In the genomic region with DNA sequence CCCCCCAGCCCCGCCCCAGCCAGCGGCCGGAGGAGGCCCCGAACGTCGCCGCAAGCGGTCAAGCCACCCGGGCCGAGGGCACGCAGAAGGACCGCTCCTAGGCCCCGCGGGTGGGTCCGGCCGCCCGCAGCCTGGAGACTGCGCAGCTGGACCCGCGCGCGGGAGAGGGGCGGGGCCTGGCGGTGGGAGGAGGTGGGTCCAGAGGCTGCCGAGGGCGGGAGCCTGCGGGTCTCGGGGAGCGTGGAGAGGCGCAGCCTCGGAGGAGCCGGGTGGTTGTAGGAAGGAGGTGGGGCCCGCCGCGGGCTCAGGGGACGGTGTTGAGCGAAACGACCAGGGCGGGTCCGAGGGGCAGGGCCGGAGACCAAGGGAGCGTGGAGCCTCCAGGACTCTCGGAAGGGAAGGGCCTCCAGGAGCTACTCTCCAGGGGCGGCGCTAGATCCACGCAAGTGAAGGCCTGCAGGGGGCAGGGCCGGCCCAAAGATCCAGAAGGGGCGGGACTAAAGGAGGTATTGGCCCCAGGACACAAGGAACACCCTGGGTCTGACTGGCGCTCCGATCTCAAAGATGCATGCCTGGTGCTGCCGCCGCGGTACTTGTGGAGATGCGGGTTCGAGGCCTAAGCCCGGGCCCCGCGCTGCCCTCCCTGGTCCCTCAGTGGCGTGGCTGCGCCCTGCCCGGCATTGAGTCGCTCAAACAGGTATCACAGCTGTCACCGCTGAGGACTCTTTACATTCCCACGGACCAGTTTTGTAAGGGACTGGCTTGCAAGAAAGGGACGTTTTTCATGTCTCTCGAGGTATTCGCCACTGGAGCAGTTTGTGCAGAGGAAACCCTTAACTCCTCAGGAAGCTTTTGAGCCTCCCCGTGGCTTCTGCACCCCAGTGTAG, we compare ENCODE assay signal across 8 cellular contexts.
DNase-seq lines count a peak whose midpoint lies in the region; ATAC-seq lines count a peak whose summit lies in the region.

No MANE protein-coding gene starts in this region.

- peak overlapping the region; percentile 84 for H3K4me3 ChIP-seq in ACC112 (ENCODE audit: low read depth, low read length)

- H3K36me3 ChIP-seq in ACC112 (ENCODE audit: insufficient read depth, low read length): no peaks in the 10 kb centered on the region

- no peaks in the 10 kb centered on the region for H3K27me3 ChIP-seq in ACC112 (ENCODE audit: insufficient read depth, low read length)

- H3K4me1 ChIP-seq in ACC112 (ENCODE audit: control insufficient read depth, insufficient read depth, low read length, unreplicated experiment): peaks cover 5% of the 10 kb centered on the region

- DNase-seq in NCI-H2196 (lab: John Stamatoyannopoulos, UW; ENCODE audit: unreplicated experiment) (peak; percentile 82), cerebellar cortex (ENCODE audit: low spot score) (peak; percentile 88), kidney tubule cell (ENCODE audit: low spot score) (peak; percentile 92)
- peak; percentile 41 to 60 (median 45) for DNase-seq in activated CD4-positive, CD25-positive, alpha-beta regulatory T cell (lab: John Stamatoyannopoulos, UW)
- peak; percentile 15 to 43 for DNase-seq in stimulated activated CD4-positive, alpha-beta T cell treated with anti-CD3 and anti-CD28 coated beads, Interleukin-1b, Interleukin-23, amount 100 ng/mL, for 1 hour (ENCODE audit: low read depth in 2 of 2)

- ATAC-seq in GM18858 (IDR thresholded peaks at IDR 0.05; ENCODE audit: unreplicated experiment) (peak; percentile 68), HG03095 (IDR thresholded peaks at IDR 0.05; ENCODE audit: unreplicated experiment) (peak; percentile 73)

- peaks cover 13% of the 10 kb centered on the region for H3K79me2 ChIP-seq in ACC112 (ENCODE audit: control insufficient read depth, insufficient read depth, low read length, unreplicated experiment)

- peak overlapping the region; percentile 25 for H2AFZ ChIP-seq in ACC112 (ENCODE audit: low read length, unreplicated experiment)

- H3K27ac ChIP-seq in ACC112 (ENCODE audit: low read depth, low read length): no peak overlapping the region

Comparison
In these comparisons a context has a peak if more than half of its experiments do, and no peak if none do; other contexts are left out.
1. DNase-seq: peak in every context shown above with its lines; median percentile 92 in kidney tubule cell; 88 in cerebellar cortex; 82 in NCI-H2196; 45 in activated CD4-positive, CD25-positive, alpha-beta regulatory T cell; 29 in stimulated activated CD4-positive, alpha-beta T cell treated with anti-CD3 and anti-CD28 coated beads, Interleukin-1b, Interleukin-23, amount 100 ng/mL, for 1 hour.